9 cellular contexts compared by ENCODE assay signal in the genomic region with DNA sequence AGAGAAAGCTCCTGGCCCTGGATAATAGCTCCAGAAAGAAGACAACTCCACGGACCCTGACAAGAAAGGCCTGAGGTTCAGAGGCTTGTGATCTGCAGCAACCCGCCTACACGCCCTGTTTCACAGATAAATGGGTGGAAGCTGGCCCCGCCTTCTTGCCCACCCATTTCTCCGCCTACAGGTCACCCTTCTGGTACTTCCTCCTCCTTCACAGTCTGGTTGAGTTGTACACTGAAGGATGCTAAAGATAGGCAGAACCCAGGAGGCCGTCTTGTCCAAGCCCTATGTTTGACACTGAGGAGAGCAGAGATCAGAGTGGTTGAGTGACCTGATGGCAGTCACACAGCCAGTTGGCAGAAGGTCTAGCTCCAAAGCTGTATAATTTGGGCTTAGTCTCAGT. TPM values are rescaled to one million over a fixed set of nuclear protein-coding genes. Genes with fewer than 3 reads are reported as not detected.
DNase-seq lines count a peak whose midpoint lies in the region; ATAC-seq, FAIRE-seq and TF ChIP-seq lines count a peak whose summit lies in the region.
"Had no signal": no experiment of that assay in that cellular context is flagged by ENCODE, and none has a peak within 500 bp of the region (broad histone marks: within the 10 kb centered on the region; RNA-seq: fewer than 3 reads in every experiment).

No MANE protein-coding gene starts in this region.

- H3K27me3 Mint-ChIP-seq in stimulated activated naive CD8-positive, alpha-beta T cell treated with anti-CD3 and anti-CD28 coated beads, Interleukin-15, amount 100 ng/mL, for 72 hours, result peaks cover 8% of the 10 kb centered on the region
- H3K27me3 Mint-ChIP-seq in MCF 10A (ENCODE audit: insufficient read depth, unreplicated experiment) (peaks cover 19% of the 10 kb centered on the region), CD14-positive monocyte (ENCODE audit: low read depth in 3 of 3) (peaks cover 5 to 8% (median 7%) of the 10 kb centered on the region in 3 donors)
- H3K27me3 Mint-ChIP-seq: activated naive CD4-positive, alpha-beta T cell treated with anti-CD3 and anti-CD28 coated beads, Interleukin-2, amount 50 U/mL, for 24 hours had no signal

- H3K27ac Mint-ChIP-seq in stimulated activated naive CD8-positive, alpha-beta T cell treated with anti-CD3 and anti-CD28 coated beads, Interleukin-15, amount 100 ng/mL, for 72 hours, result no peak overlapping the region
- no peak overlapping the region for H3K27ac Mint-ChIP-seq in MCF 10A (ENCODE audit: low read depth, unreplicated experiment)
- no peak overlapping the region for H3K27ac Mint-ChIP-seq in CD14-positive monocyte
- H3K27ac Mint-ChIP-seq: activated naive CD4-positive, alpha-beta T cell treated with anti-CD3 and anti-CD28 coated beads, Interleukin-2, amount 50 U/mL, for 24 hours had no signal

- H3F3A ChIP-seq in SU-DHL-6 (ENCODE audit: insufficient read depth), result no peaks in the 10 kb centered on the region

- SMC1A ChIA-PET in GM12878 (lab: Charles Lee; ENCODE audit: uncharacterized antibody, unreplicated experiment), result interaction anchor here (0.7 to 1.5 kb wide), 6 partner anchors 29 to 763 kb away, joined by 3 to 4 read pairs (median 3); no protein-coding TSS in a partner anchor

- H3K27ac ChIP-seq in SU-DHL-6 (ENCODE audit: low read depth, low read length) (no peak overlapping the region), GM12878 (ENCODE audit: control insufficient read depth, insufficient read depth) (no peak overlapping the region), vagina (no peak overlapping the region)

- H3K36me3 Mint-ChIP-seq in MCF 10A (ENCODE audit: insufficient read depth, unreplicated experiment) (no peaks in the 10 kb centered on the region), CD14-positive monocyte (no peaks in the 10 kb centered on the region)
- H3K36me3 Mint-ChIP-seq: activated naive CD4-positive, alpha-beta T cell treated with anti-CD3 and anti-CD28 coated beads, Interleukin-2, amount 50 U/mL, for 24 hours had no signal

- no peaks in the 10 kb centered on the region for H3K9me3 ChIP-seq in SU-DHL-6 (ENCODE audit: insufficient read depth, low read length)
- H3K9me3 ChIP-seq in GM12878 (replicated peaks; ENCODE audit: control insufficient read depth, insufficient read depth, low read length), result no peaks in the 10 kb centered on the region
- H3K9me3 ChIP-seq in vagina, result no peaks in the 10 kb centered on the region

- intact Hi-C loops in GM12878 (cut with micrococcal nuclease; ENCODE audit: unreplicated experiment) (no loop called here), MCF 10A (cut with micrococcal nuclease) (no loop called here), vagina (cut with DNase I) (loop anchor here (10.0 kb wide), 1 partner anchor 607 kb away; no protein-coding TSS in a partner anchor), CD14-positive monocyte (cut with micrococcal nuclease) (no loop called here)

- WGBS in GM12878 (ENCODE audit: insufficient coverage, insufficient replicate concordance, low lambda C conversion rate, missing lambda C conversion rate), result 9% methylated on average over 6 of the region's 6 CpGs

- no peaks in the 10 kb centered on the region for H3K9me2 ChIP-seq in SU-DHL-6 (replicated peaks; ENCODE audit: insufficient read depth, low read length)

- peak overlapping the region; percentile 4; the same call in 1 of the 2 replicates for H3K9ac ChIP-seq in SU-DHL-6 (ENCODE audit: low read length)
- H3K9ac ChIP-seq in GM12878 (ENCODE audit: control insufficient read depth, insufficient read depth, low read length), result no peak overlapping the region

- H3K4me3 Mint-ChIP-seq in stimulated activated naive CD8-positive, alpha-beta T cell treated with anti-CD3 and anti-CD28 coated beads, Interleukin-15, amount 100 ng/mL, for 72 hours, result peak overlapping the region in 1 of 2 donors; percentile 30
- H3K4me3 Mint-ChIP-seq in MCF 10A (ENCODE audit: unreplicated experiment), result no peak overlapping the region
- no peak overlapping the region for H3K4me3 Mint-ChIP-seq in CD14-positive monocyte
- H3K4me3 Mint-ChIP-seq: activated naive CD4-positive, alpha-beta T cell treated with anti-CD3 and anti-CD28 coated beads, Interleukin-2, amount 50 U/mL, for 24 hours had no signal

- H3K4me1 ChIP-seq in GM12878 (ENCODE audit: control insufficient read depth, insufficient read depth, low read length) (peaks cover 7% of the 10 kb centered on the region; the same call in 1 of the 2 replicates), vagina (no peaks in the 10 kb centered on the region)

- TF ChIP-seq EP300 in GM12878 (IDR thresholded peaks at IDR 0.05; ENCODE audit: borderline replicate concordance in 1 of 2, control insufficient read depth in 1 of 2, low read depth in 2 of 2, low read length in 2 of 2), result no peak

- peak; percentile 58 for ATAC-seq in GM21825 (IDR thresholded peaks at IDR 0.05; ENCODE audit: unreplicated experiment)
- ATAC-seq in GM12878, result peak; percentile 99
- ATAC-seq in stimulated activated naive CD8-positive, alpha-beta T cell treated with anti-CD3 and anti-CD28 coated beads, Interleukin-15, amount 100 ng/mL, for 72 hours, result peak; percentile 75

- peak; percentile 35 for FAIRE-seq in GM12878 (lab: Jason Lieb, UNC)

- CTCF ChIA-PET in GM12878 (lab: Yijun Ruan, JAX) (interaction anchor here (0.9 to 2.0 kb wide), 7 partner anchors 9 to 762 kb away, joined by 3 to 6 read pairs (median 4); no protein-coding TSS in a partner anchor), MCF 10A (lab: Yijun Ruan, JAX) (interaction anchor here (0.6 to 0.7 kb wide), 3 partner anchors 81 to 838 kb away, joined by 3 read pairs; no protein-coding TSS in a partner anchor)

- no peaks in the 10 kb centered on the region for H4K20me1 ChIP-seq in SU-DHL-6 (ENCODE audit: low read depth, low read length)
- no peaks in the 10 kb centered on the region for H4K20me1 ChIP-seq in GM12878 (ENCODE audit: control insufficient read depth, insufficient read depth)

- H3K4me1 Mint-ChIP-seq in stimulated activated naive CD8-positive, alpha-beta T cell treated with anti-CD3 and anti-CD28 coated beads, Interleukin-15, amount 100 ng/mL, for 72 hours, result peaks cover 12% of the 10 kb centered on the region
- H3K4me1 Mint-ChIP-seq in MCF 10A (ENCODE audit: insufficient read depth, unreplicated experiment) (no peaks in the 10 kb centered on the region), CD14-positive monocyte (no peaks in the 10 kb centered on the region)

- RAD21 ChIA-PET in GM12878 (lab: Charles Lee; ENCODE audit: unreplicated experiment), result interaction anchor here (0.9 to 1.4 kb wide), 6 partner anchors 27 to 832 kb away, joined by 3 to 4 read pairs (median 3); no protein-coding TSS in a partner anchor

- BruUV-seq in GM12878 (replicated peaks; lab: Mats Ljungman, UMichigan) (no TSS peak), MCF 10A (replicated peaks; lab: Mats Ljungman, UMichigan) (no TSS peak)

- no peaks in the 10 kb centered on the region for H3K79me2 ChIP-seq in SU-DHL-6 (ENCODE audit: insufficient read depth, low read length)
- no peaks in the 10 kb centered on the region for H3K79me2 ChIP-seq in GM12878 (ENCODE audit: control insufficient read depth, insufficient read depth, low read length)

- H3K27me3 ChIP-seq in SU-DHL-6 (ENCODE audit: low read length) (no peaks in the 10 kb centered on the region), GM12878 (replicated peaks in 1 of 2; ENCODE audit: control insufficient read depth in 2 of 2, insufficient read depth in 2 of 2, low read length in 1 of 2) (no peaks in the 10 kb centered on the region; a peak in 1 of 4 replicates), vagina (no peaks in the 10 kb centered on the region)

- DNase-seq in CMK (ENCODE audit: low read depth) (peak; percentile 11), GM12878 (ENCODE audit: low read depth, low spot score) (peak; percentile 39), MCF 10A (ENCODE audit: unreplicated experiment) (no peak), vagina (ENCODE audit: extremely low spot score in 2 of 2) (no peak), CD14-positive monocyte (ENCODE audit: low spot score) (no peak)
- peak; percentile 30 to 32 for DNase-seq in stimulated activated naive CD8-positive, alpha-beta T cell treated with anti-CD3 and anti-CD28 coated beads, Interleukin-15, amount 100 ng/mL, for 72 hours

- no peak for TF ChIP-seq RAD21 in GM12878 (IDR thresholded peaks at IDR 0.05; ENCODE audit: insufficient read depth, low read depth, low read length)

- TF ChIP-seq POLR2A in GM12878 (IDR thresholded peaks at IDR 0.05; ENCODE audit: low read depth, low read length) (no peak), vagina (IDR thresholded peaks at IDR 0.05) (no peak)

- H3K36me3 ChIP-seq in SU-DHL-6 (ENCODE audit: low read length) (no peaks in the 10 kb centered on the region), GM12878 (ENCODE audit: control insufficient read depth in 2 of 2, insufficient read depth in 2 of 2, low read length in 1 of 2) (no peaks in the 10 kb centered on the region), vagina (no peaks in the 10 kb centered on the region)

- H3K4me3 ChIP-seq in SU-DHL-6 (ENCODE audit: insufficient read depth, low read length, poor library complexity, severe bottlenecking) (no peak overlapping the region), GM12878 (no peak overlapping the region), vagina (no peak overlapping the region)

- TF ChIP-seq CTCF in SU-DHL-6 (IDR thresholded peaks at IDR 0.05; ENCODE audit: insufficient read depth, low read length, poor library complexity, severe bottlenecking), result no peak
- no peak for TF ChIP-seq CTCF in GM12878 (IDR thresholded peaks at IDR 0.05 in 2 of 3, conservative IDR thresholded peaks at IDR 0.05 in 1 of 3; ENCODE audit: control insufficient read depth in 2 of 3, extremely low read depth in 1 of 3, insufficient read depth in 1 of 3, low read depth in 3 of 3, low read length in 3 of 3)
- TF ChIP-seq CTCF in MCF 10A (IDR thresholded peaks at IDR 0.05; ENCODE audit: unreplicated experiment), result no peak
- no peak for TF ChIP-seq CTCF in vagina (IDR thresholded peaks at IDR 0.05)
- TF ChIP-seq CTCF in CD14-positive monocyte (IDR thresholded peaks at IDR 0.05), result no peak

- no peaks in the 10 kb centered on the region for H3K9me3 Mint-ChIP-seq in stimulated activated naive CD8-positive, alpha-beta T cell treated with anti-CD3 and anti-CD28 coated beads, Interleukin-15, amount 100 ng/mL, for 72 hours
- H3K9me3 Mint-ChIP-seq in MCF 10A (ENCODE audit: unreplicated experiment) (no peaks in the 10 kb centered on the region), CD14-positive monocyte (peaks cover 0 to 3% (median 0%) of the 10 kb centered on the region in 7 donors)
- H3K9me3 Mint-ChIP-seq: activated naive CD4-positive, alpha-beta T cell treated with anti-CD3 and anti-CD28 coated beads, Interleukin-2, amount 50 U/mL, for 24 hours had no signal

- H2AFZ ChIP-seq in SU-DHL-6 (ENCODE audit: low read depth, low read length, severe bottlenecking) (peak overlapping the region; percentile 61), GM12878 (ENCODE audit: control insufficient read depth, low read depth, low read length) (peak overlapping the region; percentile 71)

- in situ Hi-C loops in GM12878 (cut with MboI), result no loop called here

- peak overlapping the region; percentile 2 for H3K4me2 ChIP-seq in SU-DHL-6 (ENCODE audit: low read depth, low read length, poor library complexity, severe bottlenecking)
- peak overlapping the region; percentile 22; the same call in 1 of the 2 replicates for H3K4me2 ChIP-seq in GM12878 (ENCODE audit: control insufficient read depth, insufficient read depth)

- POLR2A ChIA-PET in GM12878 (lab: Charles Lee) (interaction anchor here (1.6 kb wide), 1 partner anchor 10 kb away, joined by 5 read pairs; no protein-coding TSS in a partner anchor), MCF 10A (lab: Yijun Ruan, JAX) (interaction anchor here (1.5 kb wide), 1 partner anchor 9 kb away, joined by 6 read pairs; no protein-coding TSS in a partner anchor)

RNA-seq across cellular contexts. Expression of gene MDGA1, which starts 34.2 kb away (rescaled TPM):
- 0.67 and 1.2 TPM in 2 replicates for total RNA-seq in GM12878 (2013; cell fraction: nucleolus; rRNA removed)
- total RNA-seq in GM12878 (2014; rRNA removed), result 1.1 and 2.0 TPM in 2 replicates
- 0.54 and 0.60 TPM in 2 replicates for total RNA-seq in GM12878 (2014; rRNA removed; fragmentation: Illumina TruSeq; extraction: Trizol)
- 2.2 and 3.0 TPM in 2 replicates for total RNA-seq in GM12878 (2021)
- polyA plus RNA-seq in GM12878 (2011; ENCODE audit: low read depth), result 0.10 TPM
- 0.15 and 0.19 TPM in 2 replicates for polyA plus RNA-seq in GM12878 (2011; rRNA removed)
- 0.09 and 0.40 TPM in 2 replicates for polyA plus RNA-seq in GM12878 (2011; cell fraction: cytosol; rRNA removed)
- polyA plus RNA-seq in GM12878 (2011; cell fraction: nucleus; rRNA removed), result 0.27 and 0.76 TPM in 2 replicates
- 0.14 and 0.83 TPM in 2 replicates for polyA plus RNA-seq in GM12878 (2012)
- 1.1 and 2.2 TPM in 2 replicates for polyA plus RNA-seq in GM12878 (2014; fragmentation: Illumina TruSeq; extraction: Trizol)
- polyA plus RNA-seq in GM12878 (2014; fragmentation: Nextera tagmentation; extraction: Ambion mirVana), result under 1 TPM; 0.02 to 0.26 TPM
- 0.94 and 1.00 TPM in 2 replicates for polyA plus RNA-seq in GM12878 (2014; rRNA removed)
- under 1 TPM in 1 of 2 experiments, not detected in 1; 0.90 TPM for polyA plus RNA-seq in GM12878 (2016; fragmentation: Nextera tagmentation; extraction: Ambion mirVana)
- polyA minus RNA-seq in GM12878 (2011; rRNA and poly(A)+ RNA removed), result 0.22 and 0.77 TPM in 2 replicates
- polyA minus RNA-seq in GM12878 (2011; cell fraction: cytosol; rRNA and poly(A)+ RNA removed), result not detected in 2 replicates
- polyA minus RNA-seq in GM12878 (2011; cell fraction: nucleus; rRNA and poly(A)+ RNA removed), result 0.36 and 0.48 TPM in 2 replicates
- total RNA-seq in MCF 10A (2022), result 0.05 TPM in 1 of 2 replicates, not detected in the other
- 6.6 TPM for total RNA-seq in vagina
- polyA plus RNA-seq in CD14-positive monocyte, result not detected

Comparison
In these comparisons a context has a peak if more than half of its experiments do, and no peak if none do; other contexts are left out.
1. DNase-seq: peak in CMK (single experiment), GM12878 (single experiment) and stimulated activated naive CD8-positive, alpha-beta T cell treated with anti-CD3 and anti-CD28 coated beads, Interleukin-15, amount 100 ng/mL, for 72 hours (2 of 2); none in MCF 10A (single experiment), vagina (0 of 2) and CD14-positive monocyte (single experiment).
2. Peak in every context shown above with its lines, with median percentiles within 50 percentile points of each other: ATAC-seq.